In genomic region chr12:53008760-53009159, GRCh38 we compare ENCODE assay signal across 9 cellular contexts. TPM values are rescaled to one million over a fixed set of nuclear protein-coding genes. Genes with fewer than 3 reads are reported as not detected.
A peak's percentile ranks its signal among the peaks of the same experiment; 100 is the strongest.
DNase-seq lines count a peak whose midpoint lies in the region; ATAC-seq and TF ChIP-seq lines count a peak whose summit lies in the region.
"Not testable (repeated sequence)": the region's sequence is repeated elsewhere in the genome, so short reads cannot be mapped to it uniquely, and the experiment has no call there.
"Had no signal": no experiment of that assay in that cellular context is flagged by ENCODE, and none has a peak within 500 bp of the region (broad histone marks: within the 10 kb centered on the region; RNA-seq: fewer than 3 reads in every experiment).

No MANE protein-coding gene starts in this region.

- CTCF ChIA-PET in A673 (lab: Charles Lee) = not testable (repeated sequence)

- H3K36me3 ChIP-seq in A673 (ENCODE audit: insufficient read depth, low read length, poor library complexity, severe bottlenecking) = peaks cover 31% of the 10 kb centered on the region
- H3K36me3 ChIP-seq in MG63 = peaks cover 67% of the 10 kb centered on the region
- H3K36me3 ChIP-seq in effector memory CD4-positive, alpha-beta T cell (ENCODE audit: control insufficient read depth, insufficient read depth, low read length) = peaks cover 13% of the 10 kb centered on the region
- H3K36me3 ChIP-seq in lower lobe of right lung = peaks cover 33% of the 10 kb centered on the region

- H3K27ac ChIP-seq in A673 (ENCODE audit: low read depth, low read length, poor library complexity, severe bottlenecking) = peak overlapping the region; percentile 19
- H3K27ac ChIP-seq in effector memory CD4-positive, alpha-beta T cell (ENCODE audit: insufficient read depth, low read length, poor library complexity, severe bottlenecking); lower lobe of right lung: not testable (repeated sequence)

- H3K4me3 ChIP-seq in A673 (ENCODE audit: low read depth, low read length, poor library complexity, severe bottlenecking) = peak overlapping the region; percentile 73
- peak overlapping the region; percentile 94 for H3K4me3 ChIP-seq in GM12864 (ENCODE audit: low read depth, low read length)
- H3K4me3 ChIP-seq in MG63 = peak overlapping the region; percentile 94
- H3K4me3 ChIP-seq in effector memory CD4-positive, alpha-beta T cell (ENCODE audit: insufficient read depth, low read depth, low read length, poor library complexity, severe bottlenecking) = peak overlapping the region; percentile 11
- peak overlapping the region; percentile 90 for H3K4me3 ChIP-seq in lower lobe of right lung

- H3K4me1 ChIP-seq in A673 (ENCODE audit: insufficient read depth, low read length, poor library complexity, severe bottlenecking) (peaks cover 35% of the 10 kb centered on the region), lower lobe of right lung (peaks cover 54% of the 10 kb centered on the region)
- peaks cover 40% of the 10 kb centered on the region for H3K4me1 ChIP-seq in effector memory CD4-positive, alpha-beta T cell (ENCODE audit: control insufficient read depth, insufficient read depth, low read length, poor library complexity, severe bottlenecking)

- not testable (repeated sequence) for H3K9me3 ChIP-seq in A673 (ENCODE audit: low read depth, low read length, poor library complexity, severe bottlenecking); MG63; T-helper 17 cell (ENCODE audit: control insufficient read depth, low read length, poor library complexity, severe bottlenecking); effector memory CD4-positive, alpha-beta T cell (ENCODE audit: control insufficient read depth, low read length); lower lobe of right lung

- ATAC-seq in T-helper 17 cell, lower lobe of right lung: not testable (repeated sequence)

- DNase-seq in A673 (ENCODE audit: low spot score); GM12864 (ENCODE audit: low read depth); T-helper 17 cell; activated T-helper 2 cell treated with anti-CD3 and anti-CD28 coated beads, Interferon-gamma antibody, Interleukin-2, Interleukin-4, amounts not matched to agents 10 μg/mL and 5 μg/mL and 100 μg/mL, durations not matched to agents 14 hours and 24 hours and 36 hours (ENCODE audit: low spot score); effector memory CD4-positive, alpha-beta T cell; lower lobe of right lung; progenitor cell of endocrine pancreas (ENCODE audit: low spot score, unreplicated experiment): not testable (repeated sequence)
- peak; percentile 5 for DNase-seq in MG63

- BruUV-seq in A673 (replicated peaks; lab: Mats Ljungman, UMichigan) = not testable (repeated sequence)

- not testable (repeated sequence) for H3K9me3 Mint-ChIP-seq in activated T-helper 2 cell treated with anti-CD3 and anti-CD28 coated beads, Interferon-gamma antibody, Interleukin-2, Interleukin-4, amounts not matched to agents 10 μg/mL and 5 μg/mL and 100 μg/mL, durations not matched to agents 14 hours and 24 hours and 36 hours; progenitor cell of endocrine pancreas (ENCODE audit: low read depth)

- H3K27ac Mint-ChIP-seq in T-helper 17 cell (peak overlapping the region; percentile 99), progenitor cell of endocrine pancreas (peak overlapping the region; percentile 45)
- H3K27ac Mint-ChIP-seq in activated T-helper 2 cell treated with anti-CD3 and anti-CD28 coated beads, Interferon-gamma antibody, Interleukin-2, Interleukin-4, amounts not matched to agents 10 μg/mL and 5 μg/mL and 100 μg/mL, durations not matched to agents 14 hours and 24 hours and 36 hours = not testable (repeated sequence)

- not testable (repeated sequence) for H3K27me3 ChIP-seq in A673 (replicated peaks; ENCODE audit: insufficient read depth, low read depth, low read length, poor library complexity); MG63; effector memory CD4-positive, alpha-beta T cell (replicated peaks; ENCODE audit: control insufficient read depth, insufficient read depth, low read length, poor library complexity, severe bottlenecking); lower lobe of right lung (ENCODE audit: low read depth)

- not testable (repeated sequence) for H3K27me3 Mint-ChIP-seq in T-helper 17 cell; activated T-helper 2 cell treated with anti-CD3 and anti-CD28 coated beads, Interferon-gamma antibody, Interleukin-2, Interleukin-4, amounts not matched to agents 10 μg/mL and 5 μg/mL and 100 μg/mL, durations not matched to agents 14 hours and 24 hours and 36 hours (ENCODE audit: low read depth); progenitor cell of endocrine pancreas

- intact Hi-C loops in A673 (cut with micrococcal nuclease; ENCODE audit: unreplicated experiment) = loop anchor here (5.0 kb wide), 1 partner anchor 61 kb away; the partner anchor contains the start of gene KRT18
- intact Hi-C loops in activated T-helper 2 cell treated with anti-CD3 and anti-CD28 coated beads, Interferon-gamma antibody, Interleukin-2, Interleukin-4, amounts not matched to agents 10 μg/mL and 5 μg/mL and 100 μg/mL, durations not matched to agents 14 hours and 24 hours and 36 hours (cut with micrococcal nuclease) = loop anchor here (5.0 to 10.0 kb wide), 2 partner anchors 174 to 1006 kb away; partner anchors contain the start of genes CSAD and ZNF740
- intact Hi-C loops in lower lobe of right lung (cut with DNase I) = not testable (repeated sequence)

- H3K4me3 Mint-ChIP-seq in T-helper 17 cell = peak overlapping the region; percentile 85
- H3K4me3 Mint-ChIP-seq in activated T-helper 2 cell treated with anti-CD3 and anti-CD28 coated beads, Interferon-gamma antibody, Interleukin-2, Interleukin-4, amounts not matched to agents 10 μg/mL and 5 μg/mL and 100 μg/mL, durations not matched to agents 14 hours and 24 hours and 36 hours (ENCODE audit: low read depth) = peak overlapping the region; percentile 92
- peak overlapping the region; percentile 100 for H3K4me3 Mint-ChIP-seq in progenitor cell of endocrine pancreas (ENCODE audit: low read depth)

- TF ChIP-seq CTCF in A673 (conservative IDR thresholded peaks at IDR 0.05; ENCODE audit: low read depth, low read length); GM12864 (IDR thresholded peaks at IDR 0.05; ENCODE audit: low read depth, low read length, missing control alignments); lower lobe of right lung (IDR thresholded peaks at IDR 0.05); progenitor cell of endocrine pancreas (IDR thresholded peaks at IDR 0.05; ENCODE audit: unreplicated experiment): not testable (repeated sequence)

- POLR2A ChIA-PET in A673 (lab: Charles Lee; ENCODE audit: low non-redundant PET) = not testable (repeated sequence)

- H3K4me1 Mint-ChIP-seq in T-helper 17 cell (peaks cover 31% of the 10 kb centered on the region), progenitor cell of endocrine pancreas (ENCODE audit: low read depth) (peaks cover 43% of the 10 kb centered on the region)
- peaks cover 45% of the 10 kb centered on the region for H3K4me1 Mint-ChIP-seq in activated T-helper 2 cell treated with anti-CD3 and anti-CD28 coated beads, Interferon-gamma antibody, Interleukin-2, Interleukin-4, amounts not matched to agents 10 μg/mL and 5 μg/mL and 100 μg/mL, durations not matched to agents 14 hours and 24 hours and 36 hours (ENCODE audit: low read depth)

- not testable (repeated sequence) for H3K36me3 Mint-ChIP-seq in T-helper 17 cell (ENCODE audit: low read depth); progenitor cell of endocrine pancreas (ENCODE audit: insufficient read depth)
- H3K36me3 Mint-ChIP-seq in activated T-helper 2 cell treated with anti-CD3 and anti-CD28 coated beads, Interferon-gamma antibody, Interleukin-2, Interleukin-4, amounts not matched to agents 10 μg/mL and 5 μg/mL and 100 μg/mL, durations not matched to agents 14 hours and 24 hours and 36 hours (ENCODE audit: low read depth) = peaks cover 60% of the 10 kb centered on the region

RNA-seq across cellular contexts. Expression of gene EIF4B, which starts 2.5 kb away (rescaled TPM):
- total RNA-seq in A673 (2021) (393 and 400 TPM in 2 replicates), T-helper 17 cell (100 to 1,000 TPM; 635 to 667 TPM), lower lobe of right lung (453 TPM), progenitor cell of endocrine pancreas (447 and 487 TPM in 2 replicates)
- 684 and 692 TPM in 2 replicates for total RNA-seq in MG63 (2014; rRNA removed; shearing (Covaris generic); ENCODE audit: low replicate concordance)
- 474 and 503 TPM in 2 replicates for total RNA-seq in activated T-helper 2 cell treated with anti-CD3 and anti-CD28 coated beads, Interferon-gamma antibody, Interleukin-2, Interleukin-4, amounts not matched to agents 10 μg/mL and 5 μg/mL and 100 μg/mL, durations not matched to agents 14 hours and 24 hours and 36 hours

RNA-seq across cellular contexts. Expression of gene TNS2, which starts 41.1 kb away (rescaled TPM):
- total RNA-seq in A673 (2021) (3.4 and 6.1 TPM in 2 replicates), T-helper 17 cell (1 to 10 TPM; 1.4 to 3.1 TPM), lower lobe of right lung (186 TPM), progenitor cell of endocrine pancreas (6.6 and 7.3 TPM in 2 replicates)
- 10.8 and 12.4 TPM in 2 replicates for total RNA-seq in MG63 (2014; rRNA removed; shearing (Covaris generic); ENCODE audit: low replicate concordance)
- 2.1 and 4.7 TPM in 2 replicates for total RNA-seq in activated T-helper 2 cell treated with anti-CD3 and anti-CD28 coated beads, Interferon-gamma antibody, Interleukin-2, Interleukin-4, amounts not matched to agents 10 μg/mL and 5 μg/mL and 100 μg/mL, durations not matched to agents 14 hours and 24 hours and 36 hours

RNA-seq across cellular contexts. Expression of gene KRT18, which starts 59.8 kb away (rescaled TPM):
- total RNA-seq in A673 (2021) (179 and 209 TPM in 2 replicates), T-helper 17 cell (1 to 10 TPM; 1.8 to 3.2 TPM), lower lobe of right lung (140 TPM), progenitor cell of endocrine pancreas (608 and 692 TPM in 2 replicates)
- total RNA-seq in MG63 (2014; rRNA removed; shearing (Covaris generic); ENCODE audit: low replicate concordance) = 104 and 136 TPM in 2 replicates
- total RNA-seq in activated T-helper 2 cell treated with anti-CD3 and anti-CD28 coated beads, Interferon-gamma antibody, Interleukin-2, Interleukin-4, amounts not matched to agents 10 μg/mL and 5 μg/mL and 100 μg/mL, durations not matched to agents 14 hours and 24 hours and 36 hours = 1.3 and 1.9 TPM in 2 replicates
- total RNA-seq: myocyte had no signal

Comparison
In these comparisons a context has a peak if more than half of its experiments do, and no peak if none do; other contexts are left out.
1. H3K4me3 ChIP-seq: peak in every context shown above with its lines; median percentile 94 in GM12864; 94 in MG63; 90 in lower lobe of right lung; 73 in A673; 11 in effector memory CD4-positive, alpha-beta T cell.
2. RNA of gene TNS2, which starts 41.1 kb away (total RNA-seq): 186 TPM in lower lobe of right lung (single experiment); 10.8 to 12.4 TPM in MG63, 6.6 to 7.3 TPM in progenitor cell of endocrine pancreas, 2.1 to 4.7 TPM in activated T-helper 2 cell treated with anti-CD3 and anti-CD28 coated beads, Interferon-gamma antibody, Interleukin-2, Interleukin-4, amounts not matched to agents 10 μg/mL and 5 μg/mL and 100 μg/mL, durations not matched to agents 14 hours and 24 hours and 36 hours, 3.4 to 6.1 TPM in A673 and 1.4 to 3.1 TPM in T-helper 17 cell; every median in the first group is over 10 times any median in the second.
3. RNA of gene KRT18, which starts 59.8 kb away (total RNA-seq): 608 to 692 TPM in progenitor cell of endocrine pancreas, 179 to 209 TPM in A673, 140 TPM in lower lobe of right lung (single experiment) and 104 to 136 TPM in MG63; 1.8 to 3.2 TPM in T-helper 17 cell and 1.3 to 1.9 TPM in activated T-helper 2 cell treated with anti-CD3 and anti-CD28 coated beads, Interferon-gamma antibody, Interleukin-2, Interleukin-4, amounts not matched to agents 10 μg/mL and 5 μg/mL and 100 μg/mL, durations not matched to agents 14 hours and 24 hours and 36 hours; every median in the first group is over 10 times any median in the second.
4. Peak in every context shown above with its lines, with median percentiles within 50 percentile points of each other: H3K4me3 Mint-ChIP-seq.